ENCODE assay signal across 15 cellular contexts in genomic region chr10:22539579-22540160, GRCh38.
DNase-seq lines count a peak whose midpoint lies in the region; ATAC-seq and TF ChIP-seq lines count a peak whose summit lies in the region.
"Had no signal": no experiment of that assay in that cellular context is flagged by ENCODE, and none has a peak within 500 bp of the region (broad histone marks: within the 10 kb centered on the region; RNA-seq: fewer than 3 reads in every experiment).

No MANE protein-coding gene starts in this region.

- H3K4me1 ChIP-seq in BLaER1 treated with 17β-estradiol and CSF1 and Interleukin-3, amounts not matched to agents 10 nM and 100 nM: peaks cover 0 to 21% (median 13%) of the 10 kb centered on the region in 10 experiments; a peak in 13 of 20 replicates
- H3K4me1 ChIP-seq in DND-41 (ENCODE audit: insufficient read depth, low read length): no peaks in the 10 kb centered on the region
- H3K4me1 ChIP-seq: HAP-1 had no signal

- CTCF ChIA-PET in GM10248 (lab: Yijun Ruan, JAX): interaction anchor here (0.9 kb wide), 1 partner anchor 10 kb away, joined by 3 read pairs; no protein-coding TSS in a partner anchor

- peaks cover 44 to 100% (median 60%) of the 10 kb centered on the region in 11 experiments for H3K36me3 ChIP-seq in BLaER1 treated with 17β-estradiol and CSF1 and Interleukin-3, amounts not matched to agents 10 nM and 100 nM
- peaks cover 61% of the 10 kb centered on the region for H3K36me3 ChIP-seq in DND-41 (ENCODE audit: insufficient read depth, low read length)

- H3K9ac ChIP-seq in BLaER1 treated with 17β-estradiol and CSF1 and Interleukin-3, amounts not matched to agents 10 nM and 100 nM: no peak overlapping the region
- H3K9ac ChIP-seq in DND-41 (ENCODE audit: low read depth, low read length): no peak overlapping the region

- H3K27ac ChIP-seq in BLaER1 treated with 17β-estradiol and CSF1 and Interleukin-3, amounts not matched to agents 10 nM and 100 nM: no peak overlapping the region
- H3K27ac ChIP-seq in DND-41 (ENCODE audit: low read length): no peak overlapping the region
- H3K27ac ChIP-seq: PC-9 had no signal

- no peak overlapping the region for H2AFZ ChIP-seq in DND-41 (ENCODE audit: low read depth, low read length)
- H2AFZ ChIP-seq: PC-9 had no signal

- peak; percentile 13 for DNase-seq in DND-41
- DNase-seq in activated naive CD8-positive, alpha-beta T cell treated with anti-CD3 and anti-CD28 coated beads for 36 hours: no peak
- no peak for DNase-seq in natural killer cell
- no peak for DNase-seq in GM10248 (ENCODE audit: extremely low spot score)
- DNase-seq in NCI-H2081 treated with DMSO at 0.1 percent for 48 hours (lab: John Stamatoyannopoulos, UW): no peak
- DNase-seq: BE2C, DMS153, NCI-H2171, NCI-H774, PC-9 had no signal

- H3K4me3 Mint-ChIP-seq in activated naive CD8-positive, alpha-beta T cell treated with anti-CD3 and anti-CD28 coated beads for 36 hours: no peak overlapping the region
- no peak overlapping the region for H3K4me3 Mint-ChIP-seq in natural killer cell

- 0 out of 22 replicates have a peak, but pooled peaks cover 0 to 4% (median 0%) of the 10 kb centered on the region in 11 experiments for H3K9me3 ChIP-seq in BLaER1 treated with 17β-estradiol and CSF1 and Interleukin-3, amounts not matched to agents 10 nM and 100 nM (replicated peaks in 1 of 11)
- H3K9me3 ChIP-seq in DND-41 (ENCODE audit: insufficient read depth, low read length, severe bottlenecking): no peaks in the 10 kb centered on the region
- H3K9me3 ChIP-seq: BE2C, HAP-1 had no signal

- peaks cover 52% of the 10 kb centered on the region for H3K36me3 Mint-ChIP-seq in activated naive CD8-positive, alpha-beta T cell treated with anti-CD3 and anti-CD28 coated beads for 36 hours
- H3K36me3 Mint-ChIP-seq in natural killer cell: peaks cover 32% of the 10 kb centered on the region

- peak overlapping the region; percentile 69 for H3K27ac Mint-ChIP-seq in activated naive CD8-positive, alpha-beta T cell treated with anti-CD3 and anti-CD28 coated beads for 36 hours
- peak overlapping the region; percentile 76 to 84 for H3K27ac Mint-ChIP-seq in natural killer cell

- H3K79me2 ChIP-seq in DND-41 (ENCODE audit: insufficient read depth, low read length): no peaks in the 10 kb centered on the region

- POLR2A ChIA-PET in GM10248 (lab: Yijun Ruan, JAX): no interaction called here

- H3K4me3 ChIP-seq in BLaER1 treated with 17β-estradiol and CSF1 and Interleukin-3, amounts not matched to agents 10 nM and 100 nM: no peak overlapping the region
- H3K4me3 ChIP-seq in DND-41 (ENCODE audit: low read depth in 1 of 2, low read length in 2 of 2): no peak overlapping the region
- H3K4me3 ChIP-seq: GM12878, HAP-1, PC-9 had no signal

- H3K27me3 Mint-ChIP-seq in activated naive CD8-positive, alpha-beta T cell treated with anti-CD3 and anti-CD28 coated beads for 36 hours: no peaks in the 10 kb centered on the region
- H3K27me3 Mint-ChIP-seq in natural killer cell (ENCODE audit: low read depth in 2 of 2): no peaks in the 10 kb centered on the region

- peaks cover 0 to 24% (median 0%) of the 10 kb centered on the region in 11 experiments; a peak in 1 of 22 replicates for H4K20me1 ChIP-seq in BLaER1 treated with 17β-estradiol and CSF1 and Interleukin-3, amounts not matched to agents 10 nM and 100 nM
- no peaks in the 10 kb centered on the region; the same call in 1 of the 2 replicates for H4K20me1 ChIP-seq in DND-41 (ENCODE audit: insufficient read depth, low read length)

- ATAC-seq in DND-41 (ENCODE audit: insufficient read depth, low read depth): peak; percentile 71
- ATAC-seq in natural killer cell: no peak
- no peak for ATAC-seq in GM21528 (IDR thresholded peaks at IDR 0.05; ENCODE audit: low FRiP score, unreplicated experiment)
- no peak for ATAC-seq in HG03025 (IDR thresholded peaks at IDR 0.05; ENCODE audit: low FRiP score, unreplicated experiment)
- ATAC-seq: GM12878 had no signal

- intact Hi-C loops in natural killer cell (cut with micrococcal nuclease): no loop called here

- TF ChIP-seq CTCF in DND-41 (IDR thresholded peaks at IDR 0.05; ENCODE audit: borderline replicate concordance, extremely low read depth, low read length, poor library complexity, severe bottlenecking) (no peak), natural killer cell (IDR thresholded peaks at IDR 0.05) (no peak), GM10248 (IDR thresholded peaks at IDR 0.05; ENCODE audit: control extremely low read depth, extremely low read depth, low read depth, missing control alignments) (no peak)

- no peaks in the 10 kb centered on the region for H3K9me3 Mint-ChIP-seq in activated naive CD8-positive, alpha-beta T cell treated with anti-CD3 and anti-CD28 coated beads for 36 hours
- no peaks in the 10 kb centered on the region for H3K9me3 Mint-ChIP-seq in natural killer cell

- no peaks in the 10 kb centered on the region for H3K27me3 ChIP-seq in BLaER1 treated with 17β-estradiol and CSF1 and Interleukin-3, amounts not matched to agents 10 nM and 100 nM
- H3K27me3 ChIP-seq in DND-41 (ENCODE audit: insufficient read depth, low read length, poor library complexity): no peaks in the 10 kb centered on the region
- H3K27me3 ChIP-seq: BE2C had no signal

- H3K4me2 ChIP-seq in BLaER1 treated with 17β-estradiol and CSF1 and Interleukin-3, amounts not matched to agents 10 nM and 100 nM: peak overlapping the region in 7 of 11 experiments; percentile 10 to 46 (median 37); a peak in 9 of 22 replicates
- H3K4me2 ChIP-seq in DND-41 (ENCODE audit: insufficient read depth, low read length): no peak overlapping the region
- H3K4me2 ChIP-seq: PC-9 had no signal

- peaks cover 2% of the 10 kb centered on the region for H3K4me1 Mint-ChIP-seq in activated naive CD8-positive, alpha-beta T cell treated with anti-CD3 and anti-CD28 coated beads for 36 hours
- peaks cover 32 to 37% of the 10 kb centered on the region in 2 donors for H3K4me1 Mint-ChIP-seq in natural killer cell
